Comparison of ENCODE assay signal across 22 cellular contexts in the genomic region with DNA sequence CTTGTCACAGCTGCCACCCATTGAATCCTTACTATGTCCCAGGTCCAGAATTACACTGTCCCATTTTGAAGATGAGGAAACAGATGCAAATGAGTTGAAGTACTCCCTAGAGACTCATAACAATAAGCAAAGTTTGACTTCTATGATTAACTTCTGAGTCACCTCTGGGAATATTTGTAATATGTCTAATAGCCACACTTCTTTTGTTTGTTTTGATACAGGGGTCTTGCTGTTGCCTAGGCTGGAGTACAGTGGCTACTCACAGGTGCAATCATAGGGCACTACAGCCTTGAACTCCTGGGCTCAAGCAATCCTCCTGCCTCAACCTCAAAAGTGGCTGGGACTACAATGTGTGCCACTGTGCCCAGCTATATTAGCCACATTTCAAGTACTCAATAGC. TPM values are rescaled to one million over a fixed set of nuclear protein-coding genes. Genes with fewer than 3 reads are reported as not detected.
DNase-seq lines count a peak whose midpoint lies in the region; ATAC-seq, FAIRE-seq and TF ChIP-seq lines count a peak whose summit lies in the region.
"Had no signal": no experiment of that assay in that cellular context is flagged by ENCODE, and none has a peak within 500 bp of the region (broad histone marks: within the 10 kb centered on the region; RNA-seq: fewer than 3 reads in every experiment).

No MANE protein-coding gene starts in this region.

- no peak for TF ChIP-seq POLR2A in endothelial cell of umbilical vein (IDR thresholded peaks at IDR 0.05; ENCODE audit: low read depth, low read length)

- H3K79me2 ChIP-seq in PC-3 (ENCODE audit: low read length) (no peaks in the 10 kb centered on the region), endothelial cell of umbilical vein (ENCODE audit: control insufficient read depth, insufficient read depth, low read length) (no peaks in the 10 kb centered on the region), osteoblast (ENCODE audit: insufficient read depth, low read length) (no peaks in the 10 kb centered on the region)

- intact Hi-C loops in PC-3 (cut with micrococcal nuclease) (no loop called here), endothelial cell of umbilical vein (cut with micrococcal nuclease) (loop anchor here (1.0 kb wide), 1 partner anchor 10 kb away; no protein-coding TSS in a partner anchor)
- intact Hi-C loops in CD4-positive, alpha-beta T cell (cut with DNase I, micrococcal nuclease): no loop called here

- peak; percentile 99 for ATAC-seq in PC-3
- no peak for ATAC-seq in CD4-positive, alpha-beta T cell (ENCODE audit: poor library complexity)
- ATAC-seq in HG02973 (IDR thresholded peaks at IDR 0.05; ENCODE audit: unreplicated experiment): no peak
- no peak for ATAC-seq in GM18867 (IDR thresholded peaks at IDR 0.05; ENCODE audit: unreplicated experiment)
- ATAC-seq: activated CD8-positive, alpha-beta T cell treated with anti-CD3 and anti-CD28 coated beads for 36 hours; left lobe of liver; stimulated activated naive B cell treated with anti-CD40 and anti-IgM and Interleukin-4, amounts not matched to agents 10 μg/mL and 1 μg/mL and 100 μg/mL, for 72 hours had no signal

- H4K20me1 ChIP-seq in PC-3 (ENCODE audit: low read length) (no peaks in the 10 kb centered on the region), endothelial cell of umbilical vein (replicated peaks; ENCODE audit: control insufficient read depth, extremely low read depth, insufficient read depth, low read length) (no peaks in the 10 kb centered on the region), osteoblast (ENCODE audit: insufficient read depth, low read length) (no peaks in the 10 kb centered on the region)

- no peaks in the 10 kb centered on the region for H3K9me2 ChIP-seq in PC-3 (replicated peaks; ENCODE audit: low read length)

- CTCF ChIA-PET in PC-3 (lab: Charles Lee): no interaction called here
- CTCF ChIA-PET in endothelial cell of umbilical vein (lab: Charles Lee): interaction anchor here (1.2 kb wide), 1 partner anchor 10 kb away, joined by 3 read pairs; no protein-coding TSS in a partner anchor
- CTCF ChIA-PET in CD4-positive, alpha-beta T cell (lab: Charles Lee): no interaction called here

- H3K4me3 ChIP-seq in PC-3 (ENCODE audit: low read length) (no peak overlapping the region), endothelial cell of umbilical vein (replicated peaks in 1 of 3; ENCODE audit: insufficient read depth in 1 of 3, low read depth in 1 of 3, low read length in 3 of 3) (no peak overlapping the region), osteoblast (ENCODE audit: insufficient read depth, low read length) (no peak overlapping the region)
- H3K4me3 ChIP-seq: thyroid gland had no signal

- H3K36me3 Mint-ChIP-seq in CD4-positive, alpha-beta T cell (ENCODE audit: low read depth): no peaks in the 10 kb centered on the region
- H3K36me3 Mint-ChIP-seq: CD4-positive, alpha-beta memory T cell had no signal

- dilution Hi-C loops in endothelial cell of umbilical vein (cut with MboI; ENCODE audit: extremely low pct_ligation_motif_present, low sequenced_read_pairs): no loop called here

- H3K9ac ChIP-seq in PC-3 (ENCODE audit: low read length): no peak overlapping the region
- H3K9ac ChIP-seq in endothelial cell of umbilical vein (replicated peaks; ENCODE audit: extremely low read depth, insufficient read depth, low read length): peak overlapping the region; percentile 11

- POLR2A ChIA-PET in PC-3 (lab: Charles Lee; ENCODE audit: unreplicated experiment): no interaction called here
- POLR2A ChIA-PET in endothelial cell of umbilical vein (lab: Charles Lee): no interaction called here
- POLR2A ChIA-PET in CD4-positive, alpha-beta T cell (lab: Charles Lee): no interaction called here

- H3F3A ChIP-seq in PC-3 (ENCODE audit: low read length, unreplicated experiment): no peaks in the 10 kb centered on the region

- no TSS peak for BruUV-seq in PC-3 (replicated peaks; lab: Mats Ljungman, UMichigan)
- no TSS peak for BruUV-seq in endothelial cell of umbilical vein (replicated peaks; lab: Mats Ljungman, UMichigan)

- no peaks in the 10 kb centered on the region for H3K27me3 ChIP-seq in PC-3 (ENCODE audit: low read length)
- no peaks in the 10 kb centered on the region for H3K27me3 ChIP-seq in endothelial cell of umbilical vein (ENCODE audit: control insufficient read depth in 2 of 2, insufficient read depth in 2 of 2, low read length in 2 of 2)
- H3K27me3 ChIP-seq in osteoblast (ENCODE audit: insufficient read depth, low read length): no peaks in the 10 kb centered on the region
- H3K27me3 ChIP-seq in CD4-positive, alpha-beta T cell (ENCODE audit: control insufficient read depth, insufficient read depth, low read length): no peaks in the 10 kb centered on the region
- H3K27me3 ChIP-seq: neutrophil, thyroid gland had no signal

- H3K9me1 ChIP-seq in endothelial cell of umbilical vein (replicated peaks; ENCODE audit: control insufficient read depth, extremely low read depth, insufficient read depth, low read length): no peaks in the 10 kb centered on the region

- H3K9me3 ChIP-seq in PC-3 (ENCODE audit: low read length): no peaks in the 10 kb centered on the region
- no peaks in the 10 kb centered on the region for H3K9me3 ChIP-seq in endothelial cell of umbilical vein (replicated peaks; ENCODE audit: control insufficient read depth, insufficient read depth, low read length)
- no peaks in the 10 kb centered on the region for H3K9me3 ChIP-seq in osteoblast (ENCODE audit: low read depth, low read length)
- no peaks in the 10 kb centered on the region for H3K9me3 ChIP-seq in CD4-positive, alpha-beta T cell (ENCODE audit: control insufficient read depth, low read length)
- H3K9me3 ChIP-seq: neutrophil, thyroid gland had no signal

- no peaks in the 10 kb centered on the region for H3K27me3 Mint-ChIP-seq in CD4-positive, alpha-beta T cell
- H3K27me3 Mint-ChIP-seq: activated CD8-positive, alpha-beta T cell treated with anti-CD3 and anti-CD28 coated beads for 36 hours; stimulated activated naive B cell treated with anti-CD40 and anti-IgM and Interleukin-4, amounts not matched to agents 10 μg/mL and 1 μg/mL and 100 μg/mL, for 72 hours had no signal

- FAIRE-seq in endothelial cell of umbilical vein (lab: Jason Lieb, UNC): peak; percentile 90

- H3K27ac Mint-ChIP-seq in CD4-positive, alpha-beta T cell: no peak overlapping the region
- H3K27ac Mint-ChIP-seq: activated CD8-positive, alpha-beta T cell treated with anti-CD3 and anti-CD28 coated beads for 36 hours; activated naive CD8-positive, alpha-beta T cell; CD4-positive, alpha-beta memory T cell; stimulated activated naive B cell treated with anti-CD40 and anti-IgM and Interleukin-4, amounts not matched to agents 10 μg/mL and 1 μg/mL and 100 μg/mL, for 72 hours had no signal

- no peak overlapping the region for H2AFZ ChIP-seq in PC-3 (ENCODE audit: low read length)
- H2AFZ ChIP-seq in endothelial cell of umbilical vein (ENCODE audit: low read depth, low read length): no peak overlapping the region
- H2AFZ ChIP-seq in osteoblast (ENCODE audit: low read length): no peak overlapping the region

- TF ChIP-seq CTCF in PC-3 (conservative IDR thresholded peaks at IDR 0.05; ENCODE audit: low read depth, low read length): no peak
- no peak for TF ChIP-seq CTCF in endothelial cell of umbilical vein (IDR thresholded peaks at IDR 0.05; ENCODE audit: extremely low read depth in 1 of 2, insufficient read depth in 1 of 2, low read depth in 1 of 2, low read length in 2 of 2)
- no peak for TF ChIP-seq CTCF in osteoblast (IDR thresholded peaks at IDR 0.05; ENCODE audit: extremely low read depth, low read depth, low read length)
- no peak for TF ChIP-seq CTCF in CD4-positive, alpha-beta T cell (IDR thresholded peaks at IDR 0.05)

- peak; percentile 45 for DNase-seq in GM04504 (ENCODE audit: low read depth)
- peak; percentile 97 for DNase-seq in PC-3
- peak; percentile 69 for DNase-seq in endothelial cell of umbilical vein (ENCODE audit: low read depth, low spot score)
- DNase-seq in osteoblast (ENCODE audit: insufficient read length, low spot score, missing footprints): peak; percentile 65
- DNase-seq in CD4-positive, alpha-beta T cell: no peak
- DNase-seq: activated CD8-positive, alpha-beta T cell treated with anti-CD3 and anti-CD28 coated beads for 36 hours; activated T-cell treated with anti-CD3 and anti-CD28 coated beads, Interleukin-2, amount 50 U/mL, for 48 hours; caudate nucleus; CD4-positive, alpha-beta memory T cell; NCI-H1048; NCI-H2107; NCI-H748 treated with DMSO at 0.1 percent for 48 hours; stimulated activated CD4-positive, alpha-beta T cell treated with anti-CD3 and anti-CD28 coated beads, Interleukin-15, amount 100 ng/mL, for 24 hours; stimulated activated naive B cell treated with anti-CD40 and anti-IgM and Interleukin-4, amounts not matched to agents 10 μg/mL and 1 μg/mL and 100 μg/mL, for 72 hours; thyroid gland had no signal

- no peaks in the 10 kb centered on the region for H3K9me3 Mint-ChIP-seq in CD4-positive, alpha-beta T cell
- H3K9me3 Mint-ChIP-seq: activated CD8-positive, alpha-beta T cell treated with anti-CD3 and anti-CD28 coated beads for 36 hours; CD4-positive, alpha-beta memory T cell had no signal

- no peak overlapping the region for H3K4me3 Mint-ChIP-seq in CD4-positive, alpha-beta T cell
- H3K4me3 Mint-ChIP-seq: activated CD8-positive, alpha-beta T cell treated with anti-CD3 and anti-CD28 coated beads for 36 hours; activated naive CD8-positive, alpha-beta T cell; stimulated activated naive B cell treated with anti-CD40 and anti-IgM and Interleukin-4, amounts not matched to agents 10 μg/mL and 1 μg/mL and 100 μg/mL, for 72 hours had no signal

- H3K36me3 ChIP-seq in PC-3 (ENCODE audit: low read depth, low read length) (no peaks in the 10 kb centered on the region), endothelial cell of umbilical vein (ENCODE audit: control insufficient read depth in 2 of 2, extremely low read depth in 1 of 2, insufficient read depth in 2 of 2, low read length in 2 of 2) (no peaks in the 10 kb centered on the region), osteoblast (ENCODE audit: insufficient read depth, low read length) (no peaks in the 10 kb centered on the region)
- H3K36me3 ChIP-seq: neutrophil, thyroid gland had no signal

- H3K4me1 Mint-ChIP-seq in CD4-positive, alpha-beta T cell (ENCODE audit: low read depth): peaks cover 14% of the 10 kb centered on the region

- H3K27ac ChIP-seq in PC-3 (ENCODE audit: low read length) (no peak overlapping the region), endothelial cell of umbilical vein (ENCODE audit: insufficient read depth, low read depth, low read length) (peak overlapping the region; percentile 80), osteoblast (ENCODE audit: low read depth, low read length) (no peak overlapping the region)
- H3K27ac ChIP-seq in CD4-positive, alpha-beta T cell (ENCODE audit: low read depth, low read length): no peak overlapping the region
- H3K27ac ChIP-seq: neutrophil, thyroid gland, VCaP had no signal

- H3K4me2 ChIP-seq in PC-3 (ENCODE audit: low read length) (peak overlapping the region; percentile 23), endothelial cell of umbilical vein (ENCODE audit: insufficient read depth, low read length) (peak overlapping the region; percentile 52), osteoblast (ENCODE audit: insufficient read depth, low read length) (no peak overlapping the region)

- H3K4me1 ChIP-seq in PC-3 (ENCODE audit: insufficient read depth, low read length) (peaks cover 13% of the 10 kb centered on the region), endothelial cell of umbilical vein (ENCODE audit: control insufficient read depth, extremely low read depth, insufficient read depth, low read length) (peaks cover 29% of the 10 kb centered on the region), osteoblast (ENCODE audit: insufficient read depth, low read length) (peaks cover 18% of the 10 kb centered on the region)

RNA-seq across cellular contexts. Expression of a gene that starts 11.4 kb away (rescaled TPM):
- 13.8 and 18.7 TPM in 2 replicates for total RNA-seq in PC-3 (2014; rRNA removed)
- 32.2 and 37.7 TPM in 2 replicates for total RNA-seq in endothelial cell of umbilical vein
- 5.7 and 6.2 TPM in 2 replicates for polyA plus RNA-seq in endothelial cell of umbilical vein
- polyA plus RNA-seq in endothelial cell of umbilical vein (2011; cell fraction: cytosol; rRNA removed): 5.4 and 6.7 TPM in 2 replicates
- 8.9 and 9.2 TPM in 2 replicates for polyA plus RNA-seq in endothelial cell of umbilical vein (2011; cell fraction: nucleus; rRNA removed)
- polyA plus RNA-seq in endothelial cell of umbilical vein (2012): 16.2 and 21.0 TPM in 2 replicates
- polyA minus RNA-seq in endothelial cell of umbilical vein: 2.9 and 5.5 TPM in 2 replicates
- polyA minus RNA-seq in endothelial cell of umbilical vein (2011; cell fraction: cytosol; rRNA and poly(A)+ RNA removed): 3.1 TPM
- polyA minus RNA-seq in endothelial cell of umbilical vein (2011; cell fraction: nucleus; rRNA and poly(A)+ RNA removed): 2.2 and 3.9 TPM in 2 replicates
- total RNA-seq in osteoblast: 6.2 and 6.9 TPM in 2 replicates
- total RNA-seq in CD4-positive, alpha-beta T cell: 10 to 100 TPM; 11.6 to 11.9 TPM

RNA-seq across cellular contexts. Expression of a gene that starts 16.6 kb away (rescaled TPM):
- 18.5 and 21.5 TPM in 2 replicates for total RNA-seq in PC-3 (2014; rRNA removed)
- 22.0 and 24.1 TPM in 2 replicates for total RNA-seq in endothelial cell of umbilical vein
- 13.6 and 14.8 TPM in 2 replicates for polyA plus RNA-seq in endothelial cell of umbilical vein
- 14.9 and 17.1 TPM in 2 replicates for polyA plus RNA-seq in endothelial cell of umbilical vein (2011; cell fraction: cytosol; rRNA removed)
- 10.2 and 11.0 TPM in 2 replicates for polyA plus RNA-seq in endothelial cell of umbilical vein (2011; cell fraction: nucleus; rRNA removed)
- polyA plus RNA-seq in endothelial cell of umbilical vein (2012): 14.6 and 16.2 TPM in 2 replicates
- polyA minus RNA-seq in endothelial cell of umbilical vein: 16.2 and 21.5 TPM in 2 replicates
- polyA minus RNA-seq in endothelial cell of umbilical vein (2011; cell fraction: cytosol; rRNA and poly(A)+ RNA removed): 7.0 TPM
- polyA minus RNA-seq in endothelial cell of umbilical vein (2011; cell fraction: nucleus; rRNA and poly(A)+ RNA removed): 6.9 and 8.0 TPM in 2 replicates
- total RNA-seq in osteoblast: 9.0 and 9.4 TPM in 2 replicates
- total RNA-seq in CD4-positive, alpha-beta T cell: 10 to 100 TPM; 19.3 to 19.5 TPM

RNA-seq across cellular contexts. Expression of a gene that starts 23.4 kb away (rescaled TPM):
- total RNA-seq in PC-3 (2014; rRNA removed): 3.4 and 5.0 TPM in 2 replicates
- total RNA-seq in endothelial cell of umbilical vein: 17.0 and 20.0 TPM in 2 replicates
- 17.2 and 17.7 TPM in 2 replicates for polyA plus RNA-seq in endothelial cell of umbilical vein
- 14.0 and 14.3 TPM in 2 replicates for polyA plus RNA-seq in endothelial cell of umbilical vein (2011; cell fraction: cytosol; rRNA removed)
- polyA plus RNA-seq in endothelial cell of umbilical vein (2011; cell fraction: nucleus; rRNA removed): 51.4 and 61.9 TPM in 2 replicates
- polyA plus RNA-seq in endothelial cell of umbilical vein (2012): 22.2 and 23.0 TPM in 2 replicates
- polyA minus RNA-seq in endothelial cell of umbilical vein: 9.0 and 15.1 TPM in 2 replicates
- polyA minus RNA-seq in endothelial cell of umbilical vein (2011; cell fraction: cytosol; rRNA and poly(A)+ RNA removed): not detected
- polyA minus RNA-seq in endothelial cell of umbilical vein (2011; cell fraction: nucleus; rRNA and poly(A)+ RNA removed): 14.0 and 17.0 TPM in 2 replicates
- total RNA-seq in osteoblast: 2.2 and 3.5 TPM in 2 replicates
- total RNA-seq in CD4-positive, alpha-beta T cell: 1 to 10 TPM; 2.4 to 3.3 TPM

RNA-seq across cellular contexts. Expression of a gene that starts 33.0 kb away (rescaled TPM):
- 50.7 and 55.7 TPM in 2 replicates for total RNA-seq in PC-3 (2014; rRNA removed)
- 36.7 and 36.9 TPM in 2 replicates for total RNA-seq in endothelial cell of umbilical vein
- 64.1 and 79.1 TPM in 2 replicates for polyA plus RNA-seq in endothelial cell of umbilical vein
- 47.5 and 70.4 TPM in 2 replicates for polyA plus RNA-seq in endothelial cell of umbilical vein (2011; cell fraction: cytosol; rRNA removed)
- polyA plus RNA-seq in endothelial cell of umbilical vein (2011; cell fraction: nucleus; rRNA removed): 26.9 and 27.6 TPM in 2 replicates
- 36.2 and 43.8 TPM in 2 replicates for polyA plus RNA-seq in endothelial cell of umbilical vein (2012)
- polyA minus RNA-seq in endothelial cell of umbilical vein: 26.9 and 28.1 TPM in 2 replicates
- 4.9 TPM for polyA minus RNA-seq in endothelial cell of umbilical vein (2011; cell fraction: cytosol; rRNA and poly(A)+ RNA removed)
- polyA minus RNA-seq in endothelial cell of umbilical vein (2011; cell fraction: nucleus; rRNA and poly(A)+ RNA removed): 5.1 and 6.7 TPM in 2 replicates
- total RNA-seq in osteoblast: 39.5 and 49.6 TPM in 2 replicates
- total RNA-seq in CD4-positive, alpha-beta T cell: 1 to 10 TPM in 1 of 2 experiments, under 1 TPM in 1; 0.69 to 1.3 TPM

RNA-seq across cellular contexts. Expression of a gene that starts 56.4 kb away (rescaled TPM):
- total RNA-seq in PC-3 (2014; rRNA removed) (not detected in 2 replicates), endothelial cell of umbilical vein (not detected in 2 replicates), osteoblast (not detected in 2 replicates)
- polyA plus RNA-seq in endothelial cell of umbilical vein: not detected in 2 replicates
- not detected in 2 replicates for polyA plus RNA-seq in endothelial cell of umbilical vein (2011; cell fraction: cytosol; rRNA removed)
- polyA plus RNA-seq in endothelial cell of umbilical vein (2011; cell fraction: nucleus; rRNA removed): not detected in 2 replicates
- polyA plus RNA-seq in endothelial cell of umbilical vein (2012): not detected in 2 replicates
- not detected in 2 replicates for polyA minus RNA-seq in endothelial cell of umbilical vein
- polyA minus RNA-seq in endothelial cell of umbilical vein (2011; cell fraction: cytosol; rRNA and poly(A)+ RNA removed): not detected
- not detected in 2 replicates for polyA minus RNA-seq in endothelial cell of umbilical vein (2011; cell fraction: nucleus; rRNA and poly(A)+ RNA removed)
- total RNA-seq in CD4-positive, alpha-beta T cell: not detected
- total RNA-seq: activated CD8-positive, alpha-beta T cell treated with anti-CD3 and anti-CD28 coated beads for 36 hours; CD4-positive, alpha-beta memory T cell; mononuclear cell; thyroid gland had no signal
- polyA plus RNA-seq: CD4-positive, alpha-beta memory T cell had no signal

Comparison
In these comparisons a context has a peak if more than half of its experiments do, and no peak if none do; other contexts are left out.
1. DNase-seq: peak in GM04504 (single experiment), PC-3 (single experiment), endothelial cell of umbilical vein (single experiment) and osteoblast (single experiment); none in CD4-positive, alpha-beta T cell (0 of 10).